16 cellular contexts compared by ENCODE assay signal in the genomic region with DNA sequence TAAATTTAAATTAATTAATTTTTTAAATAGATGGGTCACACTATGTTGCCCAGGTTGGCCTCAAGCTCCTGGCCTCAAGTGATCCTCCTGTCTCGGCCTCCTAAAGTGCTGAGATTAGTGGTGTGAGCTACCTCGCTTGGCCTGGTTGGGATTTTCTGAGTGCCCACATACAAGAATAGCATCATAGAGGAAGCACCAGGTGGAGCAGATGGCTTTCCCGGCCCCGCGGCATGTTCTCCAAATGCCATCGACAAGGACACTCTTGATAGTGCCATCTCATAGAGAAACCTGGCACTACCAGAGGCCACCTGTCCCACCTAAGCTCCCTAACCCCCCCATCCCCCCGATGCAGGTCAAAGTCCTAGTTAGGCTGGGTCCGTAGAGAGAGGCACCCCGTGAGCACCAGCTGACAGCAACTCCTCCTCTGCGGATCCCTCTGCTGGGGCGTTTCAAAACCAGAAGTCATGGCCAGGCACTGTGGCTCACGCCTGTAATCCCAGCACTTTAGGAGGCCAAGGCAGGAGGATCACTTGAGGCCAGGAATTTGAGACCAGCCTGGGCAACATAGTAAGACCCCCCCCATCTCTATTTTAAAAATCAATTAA.
A peak's percentile ranks its signal among the peaks of the same experiment; 100 is the strongest.
DNase-seq lines count a peak whose midpoint lies in the region; ATAC-seq and TF ChIP-seq lines count a peak whose summit lies in the region.
"Had no signal": no experiment of that assay in that cellular context is flagged by ENCODE, and none has a peak within 500 bp of the region (broad histone marks: within the 10 kb centered on the region; RNA-seq: fewer than 3 reads in every experiment).

No MANE protein-coding gene starts in this region.

- H3K27me3 Mint-ChIP-seq in Caco-2 (ENCODE audit: insufficient read depth, unreplicated experiment) = no peaks in the 10 kb centered on the region

- no peak overlapping the region for H3K27ac Mint-ChIP-seq in Caco-2 (ENCODE audit: unreplicated experiment)
- H3K27ac Mint-ChIP-seq: CD14-positive monocyte; CD4-positive, alpha-beta memory T cell; H9 had no signal

- intact Hi-C loops in Right ventricle myocardium superior (cut with DNase I) = loop anchor here (5.0 to 10.0 kb wide), 2 partner anchors 140 to 287 kb away; no protein-coding TSS in a partner anchor
- intact Hi-C loops in Caco-2 (cut with micrococcal nuclease; ENCODE audit: unreplicated experiment) = loop anchor here (5.0 kb wide), 1 partner anchor 182 kb away; a partner anchor contains a TSS

- peak; percentile 13 for DNase-seq in NCI-H2171 treated with DMSO at 0.1 percent for 48 hours (lab: John Stamatoyannopoulos, UW)
- DNase-seq in NCI-H2171 (lab: John Stamatoyannopoulos, UW) = no peak
- DNase-seq in right atrium auricular region (ENCODE audit: low spot score) = peak; percentile 40
- no peak for DNase-seq in Right ventricle myocardium superior
- peak; percentile 71 for DNase-seq in cerebellum (ENCODE audit: low spot score)
- DNase-seq in neuronal stem cell (ENCODE audit: low spot score) = no peak
- DNase-seq in Caco-2 = no peak
- DNase-seq: 8988T; CD4-positive, alpha-beta memory T cell; DMS 273 treated with DMSO at 0.1 percent for 48 hours; DMS79; GF-D8; H9 had no signal

- no peaks in the 10 kb centered on the region for H3K79me1 ChIP-seq in neuronal stem cell (ENCODE audit: low read depth, low read length)

- H2BK120ac ChIP-seq in neuronal stem cell (ENCODE audit: low read depth, low read length) = no peak overlapping the region

- H3K4me3 ChIP-seq in right atrium auricular region = no peak overlapping the region
- H3K4me3 ChIP-seq in neuronal stem cell (ENCODE audit: low read length in 2 of 2) = no peak overlapping the region
- no peak overlapping the region for H3K4me3 ChIP-seq in Caco-2 (ENCODE audit: low read depth, low read length)
- H3K4me3 ChIP-seq: BLaER1 had no signal

- no TSS peak for BruUV-seq in Caco-2 (replicated peaks; lab: Mats Ljungman, UMichigan)

- H3K23ac ChIP-seq in neuronal stem cell (ENCODE audit: low read depth, low read length, poor library complexity) = no peak overlapping the region

- POLR2A ChIA-PET in Caco-2 (lab: Charles Lee) = no interaction called here

- H3K4me1 Mint-ChIP-seq in Caco-2 (ENCODE audit: low read depth, unreplicated experiment) = no peaks in the 10 kb centered on the region
- H3K4me1 Mint-ChIP-seq: CD14-positive monocyte; CD4-positive, alpha-beta memory T cell had no signal

- H3K9me3 Mint-ChIP-seq in Caco-2 (ENCODE audit: unreplicated experiment) = no peaks in the 10 kb centered on the region
- H3K9me3 Mint-ChIP-seq: CD14-positive monocyte had no signal

- H3K4ac ChIP-seq in neuronal stem cell (ENCODE audit: low read length) = no peak overlapping the region

- H2AFZ ChIP-seq in neuronal stem cell (ENCODE audit: low read length) = no peak overlapping the region

- peak overlapping the region; percentile 95 for H2AK5ac ChIP-seq in neuronal stem cell (ENCODE audit: low read depth, low read length)

- no peak overlapping the region for H3K4me3 Mint-ChIP-seq in Caco-2 (ENCODE audit: unreplicated experiment)
- H3K4me3 Mint-ChIP-seq: CD14-positive monocyte; CD4-positive, alpha-beta memory T cell; H9 had no signal

- no peak overlapping the region for H4K91ac ChIP-seq in neuronal stem cell (ENCODE audit: low read depth, low read length, poor library complexity)

- no CpG with 5 or more reads among the region's 12 CpGs for WGBS in neuronal stem cell (ENCODE audit: extremely low coverage in 2 of 2, insufficient read length in 2 of 2, insufficient replicate concordance in 1 of 2), 2 donors

- H3K27ac ChIP-seq in right atrium auricular region (no peak overlapping the region), neuronal stem cell (replicated peaks; ENCODE audit: low read length) (no peak overlapping the region)
- H3K27ac ChIP-seq: BLaER1 had no signal

- no peaks in the 10 kb centered on the region for H3K36me3 ChIP-seq in right atrium auricular region
- H3K36me3 ChIP-seq in neuronal stem cell (replicated peaks in 1 of 2; ENCODE audit: control insufficient read depth in 2 of 2, insufficient read depth in 2 of 2, low read length in 2 of 2) = no peaks in the 10 kb centered on the region
- no peaks in the 10 kb centered on the region for H3K36me3 ChIP-seq in Caco-2 (ENCODE audit: control insufficient read depth, insufficient read depth, low read length)
- H3K36me3 ChIP-seq: BLaER1 had no signal

- no peak overlapping the region for H2BK5ac ChIP-seq in neuronal stem cell (ENCODE audit: low read length)

- H3K27me3 ChIP-seq in right atrium auricular region = no peaks in the 10 kb centered on the region
- peaks cover 0 to 2% (median 0%) of the 10 kb centered on the region in 3 experiments for H3K27me3 ChIP-seq in neuronal stem cell (ENCODE audit: control insufficient read depth in 3 of 3, insufficient read depth in 3 of 3, low read depth in 1 of 3, low read length in 3 of 3)
- H3K27me3 ChIP-seq in Caco-2 (replicated peaks; ENCODE audit: control insufficient read depth, insufficient read depth, low read length) = no peaks in the 10 kb centered on the region
- H3K27me3 ChIP-seq: BLaER1 had no signal

- no peak overlapping the region for H3K4me2 ChIP-seq in neuronal stem cell (ENCODE audit: insufficient read depth, low read length, poor library complexity, severe bottlenecking)
- H3K4me2 ChIP-seq: BLaER1 had no signal

- no peak overlapping the region for H2BK12ac ChIP-seq in neuronal stem cell (ENCODE audit: low read length)

- no peak overlapping the region for H3K14ac ChIP-seq in neuronal stem cell (ENCODE audit: low read length)

- no peaks in the 10 kb centered on the region for H3K4me1 ChIP-seq in right atrium auricular region
- H3K4me1 ChIP-seq in neuronal stem cell (ENCODE audit: control insufficient read depth in 2 of 2, insufficient read depth in 1 of 2, low read depth in 1 of 2, low read length in 2 of 2) = no peaks in the 10 kb centered on the region
- no peaks in the 10 kb centered on the region for H3K4me1 ChIP-seq in Caco-2
- H3K4me1 ChIP-seq: BLaER1 had no signal

- TF ChIP-seq CTCF in right atrium auricular region (IDR thresholded peaks at IDR 0.05) = no peak
- TF ChIP-seq CTCF in Caco-2 (IDR thresholded peaks at IDR 0.05; ENCODE audit: insufficient read depth in 1 of 2, low read depth in 1 of 2, low read length in 1 of 2, severe bottlenecking in 1 of 2, unreplicated experiment in 1 of 2) = no peak

- no peak overlapping the region for H3K9ac ChIP-seq in neuronal stem cell (ENCODE audit: low read depth, low read length, poor library complexity)
- H3K9ac ChIP-seq: BLaER1 had no signal

- H4K8ac ChIP-seq in neuronal stem cell (ENCODE audit: low read depth, low read length) = no peak overlapping the region

- no peaks in the 10 kb centered on the region for H3K36me3 Mint-ChIP-seq in Caco-2 (ENCODE audit: insufficient read depth, unreplicated experiment)
- H3K36me3 Mint-ChIP-seq: CD14-positive monocyte; CD4-positive, alpha-beta memory T cell had no signal

- no peak overlapping the region for H3K18ac ChIP-seq in neuronal stem cell (ENCODE audit: low read length)

- no peak overlapping the region for H2BK15ac ChIP-seq in neuronal stem cell (ENCODE audit: low read length)

- H3K9me3 ChIP-seq in right atrium auricular region = no peaks in the 10 kb centered on the region
- H3K9me3 ChIP-seq in neuronal stem cell (replicated peaks in 1 of 2; ENCODE audit: control insufficient read depth in 2 of 2, insufficient read depth in 1 of 2, low read depth in 1 of 2, low read length in 2 of 2) = no peaks in the 10 kb centered on the region
- H3K9me3 ChIP-seq in Caco-2 = no peaks in the 10 kb centered on the region
- H3K9me3 ChIP-seq: BLaER1 had no signal

- ATAC-seq in Right ventricle myocardium superior (ENCODE audit: poor library complexity) = no peak
- no peak for ATAC-seq in HG02973 (IDR thresholded peaks at IDR 0.05; ENCODE audit: unreplicated experiment)

- CTCF ChIA-PET in Caco-2 (lab: Charles Lee) = no interaction called here

Comparison
In these comparisons a context has a peak if more than half of its experiments do, and no peak if none do; other contexts are left out.
1. DNase-seq: peak in NCI-H2171 treated with DMSO at 0.1 percent for 48 hours (single experiment), right atrium auricular region (single experiment) and cerebellum (single experiment); none in NCI-H2171 (single experiment), Right ventricle myocardium superior (single experiment), neuronal stem cell (single experiment) and Caco-2 (0 of 2).